Comparison of ENCODE assay signal across 2 cellular contexts in the genomic region with DNA sequence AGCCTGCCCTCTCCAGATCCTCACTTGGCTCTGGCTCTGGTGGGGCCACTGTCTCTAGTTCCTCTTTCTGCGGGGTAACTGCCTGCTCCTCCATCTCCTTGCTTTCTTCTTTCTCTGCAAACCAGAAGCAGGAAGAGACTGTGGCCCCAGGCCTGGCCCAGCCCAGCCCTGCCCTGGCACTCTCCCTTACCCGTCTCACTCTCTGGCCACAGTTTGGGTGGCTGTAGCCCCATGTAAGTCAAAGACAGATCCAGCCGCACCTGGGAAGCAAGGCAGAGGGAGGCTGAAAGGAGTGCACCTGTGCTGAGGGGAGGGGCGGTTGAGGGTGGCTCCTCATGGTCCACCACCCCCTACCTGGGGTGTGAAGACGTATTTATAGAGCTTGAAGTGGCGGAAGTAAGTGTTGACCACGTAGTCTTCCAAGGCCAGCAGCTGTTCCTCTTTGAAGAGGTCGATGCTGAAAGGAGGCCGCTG.
TF ChIP-seq lines count a peak whose summit lies in the region.

No MANE protein-coding gene starts in this region.

TF ChIP-seq in liver, 16 proteins besides CTCF, POLR2A, EP300 and RAD21 (continued from another document):
- no peak for TF ChIP-seq JUND (IDR thresholded peaks at IDR 0.05)

TF ChIP-seq in HEK293T, 16 proteins besides CTCF, POLR2A, EP300 and RAD21:
- TF ChIP-seq BHLHE40 (IDR thresholded peaks at IDR 0.05; ENCODE audit: borderline replicate concordance) = no peak
- no peak for TF ChIP-seq ELF4 (IDR thresholded peaks at IDR 0.05)
